Comparison of ENCODE assay signal across 1 cellular context in genomic region chr7:34889951-34890350, GRCh38.
TF ChIP-seq lines count a peak whose summit lies in the region.

No MANE protein-coding gene starts in this region.

TF ChIP-seq in HepG2, 621 proteins besides CTCF, POLR2A, EP300 and RAD21 (continued from another document):
- TF ChIP-seq SKIL (CRISPR knock-in tag; IDR thresholded peaks at IDR 0.05; ENCODE audit: borderline replicate concordance) (no peak), GZF1 (CRISPR knock-in tag; IDR thresholded peaks at IDR 0.05) (no peak), ZNF276 (CRISPR knock-in tag; IDR thresholded peaks at IDR 0.05; ENCODE audit: low read depth) (no peak), ZNF343 (CRISPR knock-in tag; IDR thresholded peaks at IDR 0.05) (no peak), ZNF746 (CRISPR knock-in tag; IDR thresholded peaks at IDR 0.05) (no peak), XRCC5 (optimal IDR thresholded peaks at IDR 0.05; ENCODE audit: low read length) (no peak), FOSL2 (CRISPR knock-in tag; IDR thresholded peaks at IDR 0.05) (no peak), MAFF (IDR thresholded peaks at IDR 0.05; ENCODE audit: low read depth, low read length) (0 out of 2 replicates have a peak, but pooled peaks have one; percentile 25), MAFK (conservative IDR thresholded peaks at IDR 0.05 in 1 of 2, IDR thresholded peaks at IDR 0.05 in 1 of 2; ENCODE audit: low read length in 2 of 2) (peak; percentile 8 to 57; a peak in 2 of 4 replicates)
- TF ChIP-seq, protein P1, sequence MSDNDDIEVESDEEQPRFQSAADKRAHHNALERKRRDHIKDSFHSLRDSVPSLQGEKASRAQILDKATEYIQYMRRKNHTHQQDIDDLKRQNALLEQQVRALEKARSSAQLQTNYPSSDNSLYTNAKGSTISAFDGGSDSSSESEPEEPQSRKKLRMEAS (IDR thresholded peaks at IDR 0.05) = no peak
